ENCODE assay signal across 16 cellular contexts in the genomic region with DNA sequence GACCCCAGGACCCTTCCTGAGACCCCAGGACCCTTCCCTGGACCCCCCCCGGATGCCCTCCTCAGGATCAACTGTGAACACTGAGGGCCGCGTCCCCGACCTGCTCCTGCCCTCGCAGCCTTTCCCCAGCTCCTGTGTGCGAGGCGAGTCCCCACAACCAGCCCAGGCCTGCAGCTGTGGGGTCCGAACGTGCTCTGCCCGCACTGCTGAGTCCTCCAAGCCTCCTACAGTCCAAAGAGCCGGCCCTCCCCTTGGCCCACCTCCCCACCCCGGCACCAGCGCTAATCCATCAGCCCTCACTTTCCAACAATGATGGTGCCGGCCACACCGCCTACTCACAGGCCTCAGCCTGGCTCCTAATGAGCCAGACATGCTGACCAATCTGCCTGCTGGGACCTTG. TPM values are rescaled to one million over a fixed set of nuclear protein-coding genes. Genes with fewer than 3 reads are reported as not detected.
DNase-seq lines count a peak whose midpoint lies in the region; ATAC-seq and TF ChIP-seq lines count a peak whose summit lies in the region.
"Had no signal": no experiment of that assay in that cellular context is flagged by ENCODE, and none has a peak within 500 bp of the region (broad histone marks: within the 10 kb centered on the region; RNA-seq: fewer than 3 reads in every experiment).

No MANE protein-coding gene starts in this region.

- ATAC-seq in activated CD8-positive, alpha-beta T cell treated with anti-CD3 and anti-CD28 coated beads for 36 hours: no peak

- H2AFZ ChIP-seq in GM23248: no peak overlapping the region

- no peak overlapping the region for H3K4me3 ChIP-seq in GM23248
- H3K4me3 ChIP-seq: SK-N-MC had no signal

- H3K4me1 Mint-ChIP-seq in CD14-positive monocyte: no peaks in the 10 kb centered on the region
- no peaks in the 10 kb centered on the region for H3K4me1 Mint-ChIP-seq in activated CD8-positive, alpha-beta T cell treated with anti-CD3 and anti-CD28 coated beads for 36 hours (ENCODE audit: low read depth)
- H3K4me1 Mint-ChIP-seq in endothelial cell (ENCODE audit: unreplicated experiment): peaks cover 4% of the 10 kb centered on the region
- H3K4me1 Mint-ChIP-seq in activated CD4-positive, alpha-beta memory T cell treated with anti-CD3 and anti-CD28 coated beads, Interleukin-2, amount 10 ng/mL, durations not matched to agents 7 days and 5 days: no peaks in the 10 kb centered on the region

- intact Hi-C loops in CD14-positive monocyte (cut with micrococcal nuclease): no loop called here
- intact Hi-C loops in activated CD8-positive, alpha-beta T cell treated with anti-CD3 and anti-CD28 coated beads for 36 hours (cut with micrococcal nuclease): no loop called here

- peaks cover 67 to 90% of the 10 kb centered on the region in 2 donors for H3K36me3 Mint-ChIP-seq in CD14-positive monocyte
- H3K36me3 Mint-ChIP-seq in activated CD8-positive, alpha-beta T cell treated with anti-CD3 and anti-CD28 coated beads for 36 hours (ENCODE audit: low read depth): peaks cover 54% of the 10 kb centered on the region
- H3K36me3 Mint-ChIP-seq in endothelial cell (ENCODE audit: low read depth, unreplicated experiment): peaks cover 57% of the 10 kb centered on the region
- H3K36me3 Mint-ChIP-seq in activated CD4-positive, alpha-beta memory T cell treated with anti-CD3 and anti-CD28 coated beads, Interleukin-2, amount 10 ng/mL, durations not matched to agents 7 days and 5 days (ENCODE audit: low read depth): peaks cover 69% of the 10 kb centered on the region

- POLR2A ChIA-PET in activated CD8-positive, alpha-beta T cell treated with anti-CD3 and anti-CD28 coated beads for 36 hours (lab: Charles Lee): no interaction called here
- POLR2A ChIA-PET in activated CD4-positive, alpha-beta memory T cell treated with anti-CD3 and anti-CD28 coated beads, Interleukin-2, amount 10 ng/mL, durations not matched to agents 7 days and 5 days (lab: Charles Lee): no interaction called here

- H3K9me3 Mint-ChIP-seq in CD14-positive monocyte (peaks cover 0 to 3% (median 0%) of the 10 kb centered on the region in 7 donors), endothelial cell (ENCODE audit: unreplicated experiment) (no peaks in the 10 kb centered on the region)
- no peaks in the 10 kb centered on the region for H3K9me3 Mint-ChIP-seq in activated CD8-positive, alpha-beta T cell treated with anti-CD3 and anti-CD28 coated beads for 36 hours
- H3K9me3 Mint-ChIP-seq in activated CD4-positive, alpha-beta memory T cell treated with anti-CD3 and anti-CD28 coated beads, Interleukin-2, amount 10 ng/mL, durations not matched to agents 7 days and 5 days: no peaks in the 10 kb centered on the region

- H4K20me1 ChIP-seq in GM23248 (ENCODE audit: insufficient read depth): no peaks in the 10 kb centered on the region

- TF ChIP-seq CTCF in CD14-positive monocyte (IDR thresholded peaks at IDR 0.05): no peak
- no peak for TF ChIP-seq CTCF in activated CD8-positive, alpha-beta T cell treated with anti-CD3 and anti-CD28 coated beads for 36 hours (IDR thresholded peaks at IDR 0.05)
- TF ChIP-seq CTCF in endothelial cell (IDR thresholded peaks at IDR 0.05; ENCODE audit: unreplicated experiment): no peak

- no peak overlapping the region for H3K4me2 ChIP-seq in GM23248 (ENCODE audit: unreplicated experiment)

- peaks cover 43% of the 10 kb centered on the region for H3K36me3 ChIP-seq in GM23248 (ENCODE audit: low read depth)

- no peaks in the 10 kb centered on the region for H3K9me3 ChIP-seq in GM23248 (ENCODE audit: low read depth)
- H3K9me3 ChIP-seq: Caco-2 had no signal

- no peaks in the 10 kb centered on the region for H3K27me3 ChIP-seq in GM23248 (replicated peaks; ENCODE audit: insufficient read depth)

- H3K9ac ChIP-seq in GM23248: no peak overlapping the region

- H3K27ac Mint-ChIP-seq in CD14-positive monocyte: peak overlapping the region in 5 of 7 donors; percentile 36 to 80 (median 61)
- H3K27ac Mint-ChIP-seq in activated CD8-positive, alpha-beta T cell treated with anti-CD3 and anti-CD28 coated beads for 36 hours: peak overlapping the region; percentile 25
- H3K27ac Mint-ChIP-seq in endothelial cell (ENCODE audit: unreplicated experiment): peak overlapping the region; percentile 67
- no peak overlapping the region for H3K27ac Mint-ChIP-seq in activated CD4-positive, alpha-beta memory T cell treated with anti-CD3 and anti-CD28 coated beads, Interleukin-2, amount 10 ng/mL, durations not matched to agents 7 days and 5 days

- in situ Hi-C loops in GM23248 (cut with MboI): no loop called here

- no peak for DNase-seq in CD14-positive monocyte (ENCODE audit: low spot score)
- peak; percentile 26 for DNase-seq in GM23248
- no peak for DNase-seq in activated CD8-positive, alpha-beta T cell treated with anti-CD3 and anti-CD28 coated beads for 36 hours
- DNase-seq in endothelial cell (ENCODE audit: low spot score): no peak
- DNase-seq in activated CD4-positive, alpha-beta memory T cell treated with anti-CD3 and anti-CD28 coated beads, Interleukin-2, amount 10 ng/mL, durations not matched to agents 7 days and 5 days: no peak
- no peak for DNase-seq in RPMI8226
- DNase-seq in activated CD8-positive, alpha-beta memory T cell treated with anti-CD3 and anti-CD28 coated beads for 24 hours: no peak
- DNase-seq: Caco-2, DMS153, NCI-H1048, NCI-H146, NCI-H2081, NCI-H510A, Right ventricle myocardium superior had no signal

- H3K9me2 ChIP-seq in GM23248 (ENCODE audit: insufficient read depth): no peaks in the 10 kb centered on the region

- WGBS in GM23248 (ENCODE audit: low coverage in 1 of 2, low lambda C conversion rate in 2 of 2, missing lambda C conversion rate in 2 of 2), 2 experiments: 97 to 98% methylated on average over 10 to 15 of the region's 15 CpGs

- no peak overlapping the region for H3K27ac ChIP-seq in GM23248
- H3K27ac ChIP-seq: C4-2B, SK-N-MC had no signal

- H3K4me1 ChIP-seq in GM23248 (ENCODE audit: insufficient read depth): no peaks in the 10 kb centered on the region
- H3K4me1 ChIP-seq: Caco-2 had no signal

- H3K27me3 Mint-ChIP-seq in CD14-positive monocyte (ENCODE audit: low read depth in 3 of 3) (peaks cover 0 to 2% (median 0%) of the 10 kb centered on the region in 3 donors), endothelial cell (ENCODE audit: unreplicated experiment) (peaks cover 15% of the 10 kb centered on the region)
- no peaks in the 10 kb centered on the region for H3K27me3 Mint-ChIP-seq in activated CD8-positive, alpha-beta T cell treated with anti-CD3 and anti-CD28 coated beads for 36 hours
- no peaks in the 10 kb centered on the region for H3K27me3 Mint-ChIP-seq in activated CD4-positive, alpha-beta memory T cell treated with anti-CD3 and anti-CD28 coated beads, Interleukin-2, amount 10 ng/mL, durations not matched to agents 7 days and 5 days

- 0 out of 2 replicates have a peak, but pooled peaks cover 9% of the 10 kb centered on the region for H3F3A ChIP-seq in GM23248 (ENCODE audit: insufficient read depth)

- H3K4me3 Mint-ChIP-seq in CD14-positive monocyte (no peak overlapping the region), endothelial cell (ENCODE audit: unreplicated experiment) (peak overlapping the region; percentile 73)
- H3K4me3 Mint-ChIP-seq in activated CD8-positive, alpha-beta T cell treated with anti-CD3 and anti-CD28 coated beads for 36 hours: no peak overlapping the region
- H3K4me3 Mint-ChIP-seq in activated CD4-positive, alpha-beta memory T cell treated with anti-CD3 and anti-CD28 coated beads, Interleukin-2, amount 10 ng/mL, durations not matched to agents 7 days and 5 days: no peak overlapping the region

- CTCF ChIA-PET in activated CD8-positive, alpha-beta T cell treated with anti-CD3 and anti-CD28 coated beads for 36 hours (lab: Charles Lee): no interaction called here
- CTCF ChIA-PET in activated CD4-positive, alpha-beta memory T cell treated with anti-CD3 and anti-CD28 coated beads, Interleukin-2, amount 10 ng/mL, durations not matched to agents 7 days and 5 days (lab: Charles Lee): no interaction called here

- peaks cover 87% of the 10 kb centered on the region for H3K79me2 ChIP-seq in GM23248 (ENCODE audit: insufficient read depth)

RNA-seq across cellular contexts. Expression of gene ANKLE2, which starts 26.2 kb away (rescaled TPM):
- 10 to 100 TPM; 10.1 to 15.0 TPM for polyA plus RNA-seq in CD14-positive monocyte
- total RNA-seq in GM23248 (2014; rRNA removed; shearing (Covaris generic)): 69.6 and 83.3 TPM in 2 replicates
- 48.3 and 49.4 TPM in 2 replicates for polyA plus RNA-seq in GM23248 (2016; fragmentation: Nextera tagmentation; extraction: Ambion mirVana)
- total RNA-seq in activated CD8-positive, alpha-beta T cell treated with anti-CD3 and anti-CD28 coated beads for 36 hours: 100 to 1,000 TPM; 103 to 108 TPM
- 96.2 TPM for total RNA-seq in endothelial cell (ENCODE audit: unreplicated experiment)
- 10 to 100 TPM; 88.6 to 89.3 TPM for total RNA-seq in activated CD4-positive, alpha-beta memory T cell treated with anti-CD3 and anti-CD28 coated beads, Interleukin-2, amount 10 ng/mL, durations not matched to agents 7 days and 5 days

RNA-seq across cellular contexts. Expression of gene GOLGA3, which starts 40.8 kb away (rescaled TPM):
- polyA plus RNA-seq in CD14-positive monocyte (1 to 10 TPM; 1.2 to 2.4 TPM), GM23248 (2016; fragmentation: Nextera tagmentation; extraction: Ambion mirVana) (37.5 and 38.1 TPM in 2 replicates)
- total RNA-seq in GM23248 (2014; rRNA removed; shearing (Covaris generic)): 80.3 and 118 TPM in 2 replicates
- 10 to 100 TPM; 52.2 to 55.6 TPM for total RNA-seq in activated CD8-positive, alpha-beta T cell treated with anti-CD3 and anti-CD28 coated beads for 36 hours
- 44.3 TPM for total RNA-seq in endothelial cell (ENCODE audit: unreplicated experiment)
- total RNA-seq in activated CD4-positive, alpha-beta memory T cell treated with anti-CD3 and anti-CD28 coated beads, Interleukin-2, amount 10 ng/mL, durations not matched to agents 7 days and 5 days: 10 to 100 TPM; 46.2 to 46.5 TPM
